ENCODE assay signal across 8 cellular contexts in genomic region chr1:115838805-115839705, GRCh38. TPM values are rescaled to one million over a fixed set of nuclear protein-coding genes. Genes with fewer than 3 reads are reported as not detected.
DNase-seq lines count a peak whose midpoint lies in the region; ATAC-seq and TF ChIP-seq lines count a peak whose summit lies in the region.

No MANE protein-coding gene starts in this region.

- H3K4me1 ChIP-seq in ES-I3 (ENCODE audit: insufficient read depth, low read length) (peaks cover 10% of the 10 kb centered on the region; the same call in 1 of the 2 replicates), testis (peaks cover 7% of the 10 kb centered on the region)

- peak overlapping the region; percentile 37 to 40 for H3K4me3 ChIP-seq in testis

- peak overlapping the region; percentile 74 for H3K9ac ChIP-seq in ES-I3 (ENCODE audit: low read depth, low read length)

- H3K36me3 ChIP-seq in ES-I3 (ENCODE audit: insufficient read depth, low read length) (no peaks in the 10 kb centered on the region), testis (ENCODE audit: low read depth, missing control alignments) (no peaks in the 10 kb centered on the region)

- intact Hi-C loops in testis (cut with DNase I; ENCODE audit: low total_unique reads): no loop called here

- H3K27ac ChIP-seq in cingulate gyrus (ENCODE audit: low read depth, low read length): peak overlapping the region; percentile 63
- H3K27ac ChIP-seq in testis: no peak overlapping the region

- ATAC-seq in GM18907 (IDR thresholded peaks at IDR 0.05; ENCODE audit: unreplicated experiment) (no peak), HG03378 (IDR thresholded peaks at IDR 0.05; ENCODE audit: unreplicated experiment) (no peak), HG02642 (IDR thresholded peaks at IDR 0.05; ENCODE audit: poor library complexity, unreplicated experiment) (no peak)

- DNase-seq in NCI-H1694 treated with DMSO at 0.1 percent for 48 hours (lab: John Stamatoyannopoulos, UW) (peak; percentile 73), medulla oblongata (ENCODE audit: extremely low spot score) (peak; percentile 33), testis (peak; percentile 21)

- H3K9me3 ChIP-seq in ES-I3 (ENCODE audit: control insufficient read depth, insufficient read depth, low read length): no peaks in the 10 kb centered on the region
- H3K9me3 ChIP-seq in testis: no peaks in the 10 kb centered on the region

- no peak for TF ChIP-seq CTCF in testis (IDR thresholded peaks at IDR 0.05)

- no peak for TF ChIP-seq POLR2A in testis (IDR thresholded peaks at IDR 0.05)

- 1 to 3% methylated on average over 16 to 77 of the region's 77 CpGs for WGBS in testis, 2 donors

- peaks cover 3% of the 10 kb centered on the region for H3K27me3 ChIP-seq in testis

RNA-seq across cellular contexts. Expression of gene NHLH2, which starts 1.9 kb away (rescaled TPM):
- 1 to 10 TPM; 1.7 to 3.1 TPM for total RNA-seq in testis
- polyA plus RNA-seq in testis (ENCODE audit: insufficient read depth, low read depth, low replicate concordance): 0.53 TPM

Comparison
In these comparisons a context has a peak if more than half of its experiments do, and no peak if none do; other contexts are left out.
1. DNase-seq: peak in every context shown above with its lines; median percentile 73 in NCI-H1694 treated with DMSO at 0.1 percent for 48 hours; 33 in medulla oblongata; 21 in testis.